11 cellular contexts compared by ENCODE assay signal in the genomic region with DNA sequence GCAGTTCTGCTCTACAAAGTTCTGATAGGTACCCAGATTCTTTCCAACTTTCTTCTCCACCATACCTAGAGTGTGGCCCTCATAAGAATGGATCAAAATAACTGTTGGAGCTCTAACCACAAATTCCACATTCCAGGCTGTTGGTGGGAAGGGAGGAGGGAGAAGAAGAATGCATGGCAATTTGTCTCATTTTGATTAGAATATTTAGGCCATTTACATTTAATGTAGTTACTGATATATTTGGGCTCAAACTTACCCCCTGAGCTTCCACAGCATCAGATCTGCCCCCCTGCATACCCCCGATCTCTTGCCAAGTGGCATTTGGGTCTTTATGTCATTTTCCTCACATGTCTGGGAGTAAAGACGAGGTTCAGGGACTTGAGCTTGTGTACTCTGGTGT. TPM values are rescaled to one million over a fixed set of nuclear protein-coding genes. Genes with fewer than 3 reads are reported as not detected.
"Had no signal": no experiment of that assay in that cellular context is flagged by ENCODE, and none has a peak within 500 bp of the region (broad histone marks: within the 10 kb centered on the region; RNA-seq: fewer than 3 reads in every experiment).

No MANE protein-coding gene starts in this region.

- ATAC-seq: HCT116, HepG2 had no signal

- H3K4me3 Mint-ChIP-seq: IgD-negative memory B cell had no signal

- H3K36me3 ChIP-seq: HAP-1 had no signal

- H2AFZ ChIP-seq: GM23248 had no signal

- DNase-seq: GM23248, GOT3, H7, KG1 had no signal

- H3K9me3 ChIP-seq: HAP-1 had no signal

- H3K4me3 ChIP-seq: GM23248, HAP-1 had no signal

- H3K27ac Mint-ChIP-seq: IgD-negative memory B cell had no signal

- H3K4me1 ChIP-seq: HAP-1 had no signal

- H3K4me1 Mint-ChIP-seq: IgD-negative memory B cell had no signal

- H3K9ac ChIP-seq: GM23248 had no signal

- H3K27ac ChIP-seq: GM23248, HL-60 had no signal

- H3K36me3 Mint-ChIP-seq: IgD-negative memory B cell had no signal

- FAIRE-seq: HepG2 had no signal

RNA-seq across cellular contexts. Expression of a gene that starts 7.7 kb away (rescaled TPM):
- total RNA-seq: GM23248, H4, HepG2, HT1080 had no signal
- polyA plus RNA-seq: GM23248, HepG2, IgD-negative memory B cell had no signal

RNA-seq across cellular contexts. Expression of a gene that starts 12.6 kb away (rescaled TPM):
- total RNA-seq: GM23248, HepG2, HT1080 had no signal
- polyA plus RNA-seq: GM23248, HepG2, IgD-negative memory B cell had no signal
